14 cellular contexts compared by ENCODE assay signal in the genomic region with DNA sequence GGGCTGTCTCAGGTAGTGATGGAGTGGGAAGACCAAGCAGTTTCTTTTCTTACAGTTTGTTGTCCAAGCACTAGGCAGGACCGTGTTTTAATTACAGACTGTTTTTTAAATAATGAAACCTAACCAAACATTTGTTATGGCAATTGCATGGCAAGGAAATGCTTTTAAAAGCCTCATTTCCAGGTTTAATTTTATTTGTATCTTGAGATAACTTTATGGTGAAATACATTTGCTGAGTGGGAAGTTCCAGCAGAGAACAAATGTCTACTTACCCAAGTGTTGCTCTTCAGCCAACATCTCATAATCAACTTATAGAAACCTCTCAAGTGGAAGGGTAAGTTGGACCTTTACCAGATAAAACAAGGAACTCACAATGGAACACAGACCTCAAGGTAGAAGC.
"Had no signal": no experiment of that assay in that cellular context is flagged by ENCODE, and none has a peak within 500 bp of the region (broad histone marks: within the 10 kb centered on the region; RNA-seq: fewer than 3 reads in every experiment).

No MANE protein-coding gene starts in this region.

- H3K4me3 ChIP-seq: adrenal gland, lung, spleen, testis, uterus had no signal

- ATAC-seq: activated naive CD4-positive, alpha-beta T cell treated with anti-CD3 and anti-CD28 coated beads, Interleukin-2, amount 50 U/mL, for 72 hours; activated T-helper 17 cell treated with anti-CD3 and anti-CD28 coated beads, Interleukin-2, amount 50 U/mL, for 72 hours; foreskin keratinocyte; left colon; naive thymus-derived CD8-positive, alpha-beta T cell had no signal

- H3K36me3 ChIP-seq: adrenal gland, spleen, uterus had no signal

- DNase-seq: activated T-cell treated with anti-CD3 and anti-CD28 coated beads, Interleukin-2, amount 50 U/mL, for 24 hours; adrenal gland; foreskin keratinocyte; left colon; naive thymus-derived CD8-positive, alpha-beta T cell; spleen; stimulated activated CD4-positive, alpha-beta T cell treated with anti-CD3 and anti-CD28 coated beads, Interleukin-4, amount 100 ng/mL, for 1 hour; stimulated activated naive CD4-positive, alpha-beta T cell; T-helper 9 cell; testis; uterus had no signal

- H3K27ac ChIP-seq: adrenal gland, foreskin keratinocyte, spleen, testis, uterus had no signal

- H3K4me1 ChIP-seq: foreskin keratinocyte, spleen, uterus had no signal

- H3K9me3 ChIP-seq: adrenal gland, spleen, testis, uterus had no signal

- H3K27me3 ChIP-seq: adrenal gland, foreskin keratinocyte, spleen, testis, uterus had no signal
